Comparison of ENCODE assay signal across 15 cellular contexts in genomic region chr13:113771709-113772331, GRCh38. TPM values are rescaled to one million over a fixed set of nuclear protein-coding genes. Genes with fewer than 3 reads are reported as not detected.
DNase-seq lines count a peak whose midpoint lies in the region; ATAC-seq and TF ChIP-seq lines count a peak whose summit lies in the region.
"Had no signal": no experiment of that assay in that cellular context is flagged by ENCODE, and none has a peak within 500 bp of the region (broad histone marks: within the 10 kb centered on the region; RNA-seq: fewer than 3 reads in every experiment).

No MANE protein-coding gene starts in this region.

- dilution Hi-C loops in mammary epithelial cell (cut with HindIII; ENCODE audit: low sequenced_read_pairs), result no loop called here

- BruUV-seq in mammary epithelial cell (replicated peaks; lab: Mats Ljungman, UMichigan), result no TSS peak

- no peak overlapping the region for H2AFZ ChIP-seq in mammary epithelial cell (ENCODE audit: low read depth, low read length)

- no peak for DNase-seq in activated CD8-positive, alpha-beta T cell treated with anti-CD3 and anti-CD28 coated beads for 36 hours
- no peak for DNase-seq in activated CD8-positive, alpha-beta T cell treated with anti-CD3 and anti-CD28 coated beads, Interleukin-2, amount 10 ng/mL, durations not matched to agents 7 days and 5 days
- peak; percentile 64 for DNase-seq in HT1080 (ENCODE audit: low read depth)
- DNase-seq in mammary epithelial cell, result peak; percentile 54
- DNase-seq in natural killer cell treated with Interleukin-12 subunit alpha and Interleukin-12 subunit beta and Interleukin-15 and Interleukin-18, amount 100 ng/mL, for 72 hours (ENCODE audit: low spot score), result no peak
- DNase-seq in CD1c-positive myeloid dendritic cell (ENCODE audit: extremely low spot score), result no peak
- no peak for DNase-seq in NCI-H187 treated with DMSO at 0.1 percent for 48 hours (lab: John Stamatoyannopoulos, UW)
- DNase-seq in activated CD4-positive, alpha-beta T cell treated with anti-CD3 and anti-CD28 coated beads, Interleukin-2, amount 50 U/mL, for 4 hours, result no peak
- DNase-seq: activated CD4-positive, CD25-positive, alpha-beta regulatory T cell treated with anti-CD3 and anti-CD28 coated beads, Interleukin-2, amount 50 U/mL, for 72 hours; DMS 273 treated with DMSO at 0.1 percent for 48 hours; dorsolateral prefrontal cortex; NCI-H82; T-cell had no signal

- no peaks in the 10 kb centered on the region for H3K79me2 ChIP-seq in mammary epithelial cell (ENCODE audit: insufficient read depth, low read length)

- H3K36me3 ChIP-seq in mammary epithelial cell (ENCODE audit: insufficient read depth, low read length), result no peaks in the 10 kb centered on the region

- no peaks in the 10 kb centered on the region for H3K9me3 ChIP-seq in mammary epithelial cell (replicated peaks; ENCODE audit: insufficient read depth, low read length)

- in situ Hi-C loops in mammary epithelial cell (cut with MboI; ENCODE audit: low sequenced_read_pairs in 2 of 2), result no loop called here

- intact Hi-C loops in activated CD8-positive, alpha-beta T cell treated with anti-CD3 and anti-CD28 coated beads for 36 hours (cut with micrococcal nuclease), result no loop called here
- intact Hi-C loops in mammary epithelial cell (cut with micrococcal nuclease), result no loop called here

- CTCF ChIA-PET in activated CD8-positive, alpha-beta T cell treated with anti-CD3 and anti-CD28 coated beads for 36 hours (lab: Charles Lee), result no interaction called here
- CTCF ChIA-PET in activated CD8-positive, alpha-beta T cell treated with anti-CD3 and anti-CD28 coated beads, Interleukin-2, amount 10 ng/mL, durations not matched to agents 7 days and 5 days (lab: Charles Lee), result no interaction called here
- CTCF ChIA-PET in mammary epithelial cell (lab: Charles Lee; ENCODE audit: low non-redundant PET), result no interaction called here

- H4K20me1 ChIP-seq in mammary epithelial cell (ENCODE audit: insufficient read depth, low read length), result no peaks in the 10 kb centered on the region

- no peak for TF ChIP-seq CTCF in activated CD8-positive, alpha-beta T cell treated with anti-CD3 and anti-CD28 coated beads for 36 hours (IDR thresholded peaks at IDR 0.05)
- no peak for TF ChIP-seq CTCF in mammary epithelial cell (conservative IDR thresholded peaks at IDR 0.05 in 1 of 2, IDR thresholded peaks at IDR 0.05 in 1 of 2; ENCODE audit: extremely low read depth in 1 of 2, insufficient read depth in 1 of 2, low read depth in 1 of 2, low read length in 2 of 2)

- peaks cover 11% of the 10 kb centered on the region for H3K4me1 Mint-ChIP-seq in activated CD8-positive, alpha-beta T cell treated with anti-CD3 and anti-CD28 coated beads for 36 hours (ENCODE audit: low read depth)
- H3K4me1 Mint-ChIP-seq in activated CD8-positive, alpha-beta T cell treated with anti-CD3 and anti-CD28 coated beads, Interleukin-2, amount 10 ng/mL, durations not matched to agents 7 days and 5 days (ENCODE audit: low read depth), result peaks cover 5% of the 10 kb centered on the region
- peaks cover 7 to 10% of the 10 kb centered on the region in 2 donors for H3K4me1 Mint-ChIP-seq in natural killer cell treated with Interleukin-12 subunit alpha and Interleukin-12 subunit beta and Interleukin-15 and Interleukin-18, amount 100 ng/mL, for 72 hours (ENCODE audit: low read depth in 2 of 2)

- no peak overlapping the region for H3K4me3 ChIP-seq in mammary epithelial cell (replicated peaks in 1 of 3; ENCODE audit: insufficient read depth in 1 of 3, low read depth in 2 of 3, low read length in 3 of 3)
- H3K4me3 ChIP-seq: dorsolateral prefrontal cortex had no signal

- H3K36me3 Mint-ChIP-seq in activated CD8-positive, alpha-beta T cell treated with anti-CD3 and anti-CD28 coated beads for 36 hours (ENCODE audit: low read depth), result no peaks in the 10 kb centered on the region
- no peaks in the 10 kb centered on the region for H3K36me3 Mint-ChIP-seq in activated CD8-positive, alpha-beta T cell treated with anti-CD3 and anti-CD28 coated beads, Interleukin-2, amount 10 ng/mL, durations not matched to agents 7 days and 5 days (ENCODE audit: low read depth)
- no peaks in the 10 kb centered on the region for H3K36me3 Mint-ChIP-seq in natural killer cell treated with Interleukin-12 subunit alpha and Interleukin-12 subunit beta and Interleukin-15 and Interleukin-18, amount 100 ng/mL, for 72 hours
- H3K36me3 Mint-ChIP-seq: T-cell had no signal

- H3K27me3 ChIP-seq in mammary epithelial cell (ENCODE audit: insufficient read depth, low read length), result no peaks in the 10 kb centered on the region

- H3K9me3 Mint-ChIP-seq in activated CD8-positive, alpha-beta T cell treated with anti-CD3 and anti-CD28 coated beads for 36 hours, result peaks cover 11% of the 10 kb centered on the region
- peaks cover 10% of the 10 kb centered on the region for H3K9me3 Mint-ChIP-seq in activated CD8-positive, alpha-beta T cell treated with anti-CD3 and anti-CD28 coated beads, Interleukin-2, amount 10 ng/mL, durations not matched to agents 7 days and 5 days (ENCODE audit: insufficient read depth)
- H3K9me3 Mint-ChIP-seq in natural killer cell treated with Interleukin-12 subunit alpha and Interleukin-12 subunit beta and Interleukin-15 and Interleukin-18, amount 100 ng/mL, for 72 hours, result peaks cover 5% of the 10 kb centered on the region

- 55% methylated on average over 4 of the region's 4 CpGs for WGBS in mammary epithelial cell (ENCODE audit: low coverage, missing lambda C conversion rate)

- no peaks in the 10 kb centered on the region for H3K27me3 Mint-ChIP-seq in activated CD8-positive, alpha-beta T cell treated with anti-CD3 and anti-CD28 coated beads for 36 hours
- no peaks in the 10 kb centered on the region for H3K27me3 Mint-ChIP-seq in activated CD8-positive, alpha-beta T cell treated with anti-CD3 and anti-CD28 coated beads, Interleukin-2, amount 10 ng/mL, durations not matched to agents 7 days and 5 days (ENCODE audit: low read depth)
- peaks cover 6% of the 10 kb centered on the region in 2 donors for H3K27me3 Mint-ChIP-seq in natural killer cell treated with Interleukin-12 subunit alpha and Interleukin-12 subunit beta and Interleukin-15 and Interleukin-18, amount 100 ng/mL, for 72 hours

- POLR2A ChIA-PET in activated CD8-positive, alpha-beta T cell treated with anti-CD3 and anti-CD28 coated beads for 36 hours (lab: Charles Lee), result no interaction called here
- POLR2A ChIA-PET in activated CD8-positive, alpha-beta T cell treated with anti-CD3 and anti-CD28 coated beads, Interleukin-2, amount 10 ng/mL, durations not matched to agents 7 days and 5 days (lab: Charles Lee), result no interaction called here

- peaks cover 12% of the 10 kb centered on the region for H3K4me1 ChIP-seq in mammary epithelial cell (ENCODE audit: insufficient read depth, low read length)

- no peak overlapping the region for H3K4me2 ChIP-seq in mammary epithelial cell (ENCODE audit: insufficient read depth, low read depth, low read length)

- H3K27ac Mint-ChIP-seq in activated CD8-positive, alpha-beta T cell treated with anti-CD3 and anti-CD28 coated beads for 36 hours, result no peak overlapping the region
- no peak overlapping the region for H3K27ac Mint-ChIP-seq in activated CD8-positive, alpha-beta T cell treated with anti-CD3 and anti-CD28 coated beads, Interleukin-2, amount 10 ng/mL, durations not matched to agents 7 days and 5 days
- peak overlapping the region; percentile 30 to 37 for H3K27ac Mint-ChIP-seq in natural killer cell treated with Interleukin-12 subunit alpha and Interleukin-12 subunit beta and Interleukin-15 and Interleukin-18, amount 100 ng/mL, for 72 hours
- H3K27ac Mint-ChIP-seq: activated T-helper 1 cell treated with anti-CD3 and anti-CD28 coated beads, Interleukin-12 subunit alpha, Interleukin-12 subunit beta, Interleukin-2, Interleukin-4 antibody, amounts not matched to agents 30 ng/mL and 10 ng/mL and 1 ng/mL, durations not matched to agents 14 hours and 24 hours and 36 hours; T-cell had no signal

- ATAC-seq in activated CD8-positive, alpha-beta T cell treated with anti-CD3 and anti-CD28 coated beads for 36 hours, result peak; percentile 77
- ATAC-seq in activated CD8-positive, alpha-beta T cell treated with anti-CD3 and anti-CD28 coated beads, Interleukin-2, amount 10 ng/mL, durations not matched to agents 7 days and 5 days, result no peak
- ATAC-seq in natural killer cell treated with Interleukin-12 subunit alpha and Interleukin-12 subunit beta and Interleukin-15 and Interleukin-18, amount 100 ng/mL, for 72 hours, result peak; percentile 66 to 83
- ATAC-seq: left lobe of liver had no signal

- no peak overlapping the region for H3K27ac ChIP-seq in mammary epithelial cell (ENCODE audit: insufficient read depth, low read depth, low read length)
- H3K27ac ChIP-seq: dorsolateral prefrontal cortex had no signal

- no peak overlapping the region for H3K4me3 Mint-ChIP-seq in activated CD8-positive, alpha-beta T cell treated with anti-CD3 and anti-CD28 coated beads for 36 hours
- H3K4me3 Mint-ChIP-seq in activated CD8-positive, alpha-beta T cell treated with anti-CD3 and anti-CD28 coated beads, Interleukin-2, amount 10 ng/mL, durations not matched to agents 7 days and 5 days, result no peak overlapping the region
- peak overlapping the region; percentile 56 for H3K4me3 Mint-ChIP-seq in natural killer cell treated with Interleukin-12 subunit alpha and Interleukin-12 subunit beta and Interleukin-15 and Interleukin-18, amount 100 ng/mL, for 72 hours
- H3K4me3 Mint-ChIP-seq: activated T-helper 1 cell treated with anti-CD3 and anti-CD28 coated beads, Interleukin-12 subunit alpha, Interleukin-12 subunit beta, Interleukin-2, Interleukin-4 antibody, amounts not matched to agents 30 ng/mL and 10 ng/mL and 1 ng/mL, durations not matched to agents 14 hours and 24 hours and 36 hours; T-cell had no signal

- H3K9ac ChIP-seq in mammary epithelial cell (ENCODE audit: insufficient read depth, low read length), result no peak overlapping the region

RNA-seq across cellular contexts. Expression of gene TMEM255B, which starts 12.8 kb away (rescaled TPM):
- total RNA-seq in activated CD8-positive, alpha-beta T cell treated with anti-CD3 and anti-CD28 coated beads for 36 hours, result 1 to 10 TPM; 1.7 to 1.8 TPM
- total RNA-seq in activated CD8-positive, alpha-beta T cell treated with anti-CD3 and anti-CD28 coated beads, Interleukin-2, amount 10 ng/mL, durations not matched to agents 7 days and 5 days, result 1 to 10 TPM; 1.8 to 1.9 TPM
- total RNA-seq in HT1080 (2014; rRNA removed; shearing (Covaris generic)), result 0.26 TPM in 1 of 2 replicates, not detected in the other
- polyA plus RNA-seq in HT1080 (2015; cell fraction: cytosol; rRNA removed), result 0.19 and 0.25 TPM in 2 replicates
- polyA plus RNA-seq in HT1080 (2015; cell fraction: nucleus; rRNA removed), result 0.07 and 0.65 TPM in 2 replicates
- 10 to 100 TPM in 1 of 2 donors, 1 to 10 TPM in 1; 4.2 to 19.0 TPM for total RNA-seq in mammary epithelial cell
- 8.6 TPM for polyA plus RNA-seq in mammary epithelial cell
- polyA minus RNA-seq in mammary epithelial cell, result 4.3 TPM
- total RNA-seq in natural killer cell treated with Interleukin-12 subunit alpha and Interleukin-12 subunit beta and Interleukin-15 and Interleukin-18, amount 100 ng/mL, for 72 hours, result 1 to 10 TPM; 1.3 to 2.2 TPM

Comparison
In these comparisons a context has a peak if more than half of its experiments do, and no peak if none do; other contexts are left out.
1. DNase-seq: peak in HT1080 (single experiment) and mammary epithelial cell (single experiment); none in activated CD8-positive, alpha-beta T cell treated with anti-CD3 and anti-CD28 coated beads for 36 hours (single experiment), activated CD8-positive, alpha-beta T cell treated with anti-CD3 and anti-CD28 coated beads, Interleukin-2, amount 10 ng/mL, durations not matched to agents 7 days and 5 days (single experiment), natural killer cell treated with Interleukin-12 subunit alpha and Interleukin-12 subunit beta and Interleukin-15 and Interleukin-18, amount 100 ng/mL, for 72 hours (single experiment), CD1c-positive myeloid dendritic cell (single experiment), NCI-H187 treated with DMSO at 0.1 percent for 48 hours (single experiment) and activated CD4-positive, alpha-beta T cell treated with anti-CD3 and anti-CD28 coated beads, Interleukin-2, amount 50 U/mL, for 4 hours (0 of 2).
2. H3K27ac Mint-ChIP-seq: peak in natural killer cell treated with Interleukin-12 subunit alpha and Interleukin-12 subunit beta and Interleukin-15 and Interleukin-18, amount 100 ng/mL, for 72 hours (2 of 2); none in activated CD8-positive, alpha-beta T cell treated with anti-CD3 and anti-CD28 coated beads for 36 hours (single experiment) and activated CD8-positive, alpha-beta T cell treated with anti-CD3 and anti-CD28 coated beads, Interleukin-2, amount 10 ng/mL, durations not matched to agents 7 days and 5 days (single experiment).